ENCODE assay signal across 19 cellular contexts in genomic region chr15:83112233-83112958, GRCh38. TPM values are rescaled to one million over a fixed set of nuclear protein-coding genes. Genes with fewer than 3 reads are reported as not detected.
A peak's percentile ranks its signal among the peaks of the same experiment; 100 is the strongest.
DNase-seq lines count a peak whose midpoint lies in the region; ATAC-seq and TF ChIP-seq lines count a peak whose summit lies in the region.
"Had no signal": no experiment of that assay in that cellular context is flagged by ENCODE, and none has a peak within 500 bp of the region (broad histone marks: within the 10 kb centered on the region; RNA-seq: fewer than 3 reads in every experiment).

No MANE protein-coding gene starts in this region.

- peak in 1 of 2 donors; percentile 39 for ATAC-seq in lower lobe of right lung
- ATAC-seq in left colon: no peak
- ATAC-seq: effector memory CD8-positive, alpha-beta T cell; stimulated activated effector memory CD8-positive, alpha-beta T cell treated with anti-CD3 and anti-CD28 coated beads, Interleukin-12 subunit alpha, Interleukin-12 subunit beta, amount 100 ng/mL, for 72 hours had no signal

- no TSS peak for BruUV-seq in A673 (replicated peaks; lab: Mats Ljungman, UMichigan)

- H3K9me3 ChIP-seq in AG04450 (ENCODE audit: control insufficient read depth, insufficient read depth, low read length): peaks cover 2% of the 10 kb centered on the region
- H3K9me3 ChIP-seq in lower lobe of right lung: no peaks in the 10 kb centered on the region
- no peaks in the 10 kb centered on the region for H3K9me3 ChIP-seq in A673 (ENCODE audit: low read depth, low read length, poor library complexity, severe bottlenecking)
- H3K9me3 ChIP-seq: BE2C, SK-N-SH had no signal

- intact Hi-C loops in lower lobe of right lung (cut with DNase I): no loop called here
- intact Hi-C loops in A673 (cut with micrococcal nuclease; ENCODE audit: unreplicated experiment): no loop called here
- intact Hi-C loops in left colon (cut with DNase I, micrococcal nuclease): no loop called here

- TF ChIP-seq CTCF in AG04450 (IDR thresholded peaks at IDR 0.05; ENCODE audit: low read depth, low read length) (0 out of 2 replicates have a peak, but pooled peaks have one; percentile 32), lower lobe of right lung (IDR thresholded peaks at IDR 0.05) (no peak), A673 (conservative IDR thresholded peaks at IDR 0.05; ENCODE audit: low read depth, low read length) (no peak)

- CTCF ChIA-PET in AG04450 (lab: Charles Lee): interaction anchor here (0.8 to 1.3 kb wide), 3 partner anchors 45 to 99 kb away, joined by 3 read pairs; no protein-coding TSS in a partner anchor
- CTCF ChIA-PET in A673 (lab: Charles Lee): no interaction called here

- POLR2A ChIA-PET in AG04450 (lab: Yijun Ruan, JAX): interaction anchor here (1.0 to 1.8 kb wide), 2 partner anchors 46 to 572 kb away, joined by 4 to 11 read pairs; partner anchors contain the start of genes BTBD1 and RPS17
- POLR2A ChIA-PET in A673 (lab: Charles Lee; ENCODE audit: low non-redundant PET): no interaction called here

- DNase-seq in AG04450 (ENCODE audit: low read depth, low spot score): peak; percentile 78
- DNase-seq in LHCN-M2 (ENCODE audit: low read depth): peak; percentile 20
- DNase-seq in dedifferentiated amniotic fluid mesenchymal stem cell (ENCODE audit: extremely low spot score): peak; percentile 17
- DNase-seq in lower lobe of right lung: no peak
- DNase-seq in A673 (ENCODE audit: low spot score): no peak
- DNase-seq in C1 segment of cervical spinal cord (lab: John Stamatoyannopoulos, UW): no peak
- no peak for DNase-seq in activated CD8-positive, alpha-beta memory T cell treated with anti-CD3 and anti-CD28 coated beads, Interleukin-2, amount 50 U/mL, for 48 hours
- no peak for DNase-seq in left colon
- DNase-seq: activated B cell treated with CpG ODN at 0.5 μM for 24 hours; BE2C; DND-41; effector memory CD8-positive, alpha-beta T cell; MM.1S; NCI-H2171; SK-N-SH; stimulated activated CD4-positive, alpha-beta T cell treated with anti-CD3 and anti-CD28 coated beads, Interleukin-4, amount 100 ng/mL, for 1 hour had no signal

- no peaks in the 10 kb centered on the region for H3K27me3 ChIP-seq in AG04450 (ENCODE audit: control insufficient read depth, insufficient read depth, low read length)
- peaks cover 8% of the 10 kb centered on the region for H3K27me3 ChIP-seq in lower lobe of right lung (ENCODE audit: low read depth)
- no peaks in the 10 kb centered on the region for H3K27me3 ChIP-seq in A673 (replicated peaks; ENCODE audit: insufficient read depth, low read depth, low read length, poor library complexity)

- H3K4me3 ChIP-seq in AG04450 (ENCODE audit: low read depth, low read length) (peak overlapping the region; percentile 23), lower lobe of right lung (no peak overlapping the region), A673 (ENCODE audit: low read depth, low read length, poor library complexity, severe bottlenecking) (no peak overlapping the region)

- H3K27ac ChIP-seq in AG04450 (ENCODE audit: low read depth, low read length) (peak overlapping the region; percentile 84), lower lobe of right lung (peak overlapping the region; percentile 59), A673 (ENCODE audit: low read depth, low read length, poor library complexity, severe bottlenecking) (no peak overlapping the region)
- H3K27ac ChIP-seq: parathyroid adenoma had no signal

- H3K36me3 ChIP-seq in lower lobe of right lung (peaks cover 19% of the 10 kb centered on the region), A673 (ENCODE audit: insufficient read depth, low read length, poor library complexity, severe bottlenecking) (no peaks in the 10 kb centered on the region)
- H3K36me3 ChIP-seq: BE2C had no signal

- H3K4me1 ChIP-seq in lower lobe of right lung (peaks cover 52% of the 10 kb centered on the region), A673 (ENCODE audit: insufficient read depth, low read length, poor library complexity, severe bottlenecking) (peaks cover 10% of the 10 kb centered on the region)
- H3K4me1 ChIP-seq: BE2C, parathyroid adenoma had no signal

RNA-seq across cellular contexts. Expression of gene TM6SF1, which starts 5.0 kb away (rescaled TPM):
- polyA plus RNA-seq in AG04450 (2011; rRNA removed): 11.5 and 15.1 TPM in 2 replicates
- 7.0 and 7.6 TPM in 2 replicates for polyA minus RNA-seq in AG04450 (2011; rRNA and poly(A)+ RNA removed)
- not detected in 2 replicates for total RNA-seq in LHCN-M2 (2014; rRNA removed)
- 0.04 TPM for polyA plus RNA-seq in LHCN-M2 (2012)
- 31.2 TPM for total RNA-seq in lower lobe of right lung
- 1.8 and 2.4 TPM in 2 replicates for total RNA-seq in A673 (2021)
- total RNA-seq in left colon: 1 to 10 TPM in 1 of 2 donors, under 1 TPM in 1; 0.67 to 2.0 TPM
- total RNA-seq: mesothelial cell of epicardium had no signal

RNA-seq across cellular contexts. Expression of gene BTBD1, which starts 45.3 kb away (rescaled TPM):
- 89.8 and 113 TPM in 2 replicates for polyA plus RNA-seq in AG04450 (2011; rRNA removed)
- polyA minus RNA-seq in AG04450 (2011; rRNA and poly(A)+ RNA removed): 47.3 and 67.8 TPM in 2 replicates
- total RNA-seq in LHCN-M2 (2014; rRNA removed) (139 and 154 TPM in 2 replicates), lower lobe of right lung (43.0 TPM), A673 (2021) (56.7 and 58.3 TPM in 2 replicates), left colon (10 to 100 TPM; 62.8 to 70.1 TPM)
- 37.4 TPM for polyA plus RNA-seq in LHCN-M2 (2012)

Comparison
In these comparisons a context has a peak if more than half of its experiments do, and no peak if none do; other contexts are left out.
1. DNase-seq: peak in AG04450 (single experiment), LHCN-M2 (single experiment) and dedifferentiated amniotic fluid mesenchymal stem cell (single experiment); none in lower lobe of right lung (single experiment), A673 (single experiment), C1 segment of cervical spinal cord (0 of 14), activated CD8-positive, alpha-beta memory T cell treated with anti-CD3 and anti-CD28 coated beads, Interleukin-2, amount 50 U/mL, for 48 hours (single experiment) and left colon (0 of 2).